Comparison of ENCODE assay signal across 8 cellular contexts in genomic region chr20:32763202-32763999, GRCh38. TPM values are rescaled to one million over a fixed set of nuclear protein-coding genes. Genes with fewer than 3 reads are reported as not detected.
DNase-seq lines count a peak whose midpoint lies in the region; ATAC-seq and TF ChIP-seq lines count a peak whose summit lies in the region.

No MANE protein-coding gene starts in this region.

- no peaks in the 10 kb centered on the region for H3K9me3 ChIP-seq in ES-I3 (ENCODE audit: control insufficient read depth, insufficient read depth, low read length)
- no peaks in the 10 kb centered on the region for H3K9me3 ChIP-seq in colonic mucosa

- DNase-seq in NCI-H146 (lab: John Stamatoyannopoulos, UW) (peak; percentile 76), colonic mucosa (no peak), naive B cell (no peak), C1 segment of cervical spinal cord (lab: John Stamatoyannopoulos, UW) (no peak), Kasumi-1 (lab: John Stamatoyannopoulos, UW) (no peak)

- peak; percentile 57 to 62 for ATAC-seq in naive B cell (ENCODE audit: low read depth in 2 of 2)
- no peak for ATAC-seq in GM18502 (IDR thresholded peaks at IDR 0.05; ENCODE audit: poor library complexity, unreplicated experiment)
- ATAC-seq in HG03460 (IDR thresholded peaks at IDR 0.05; ENCODE audit: unreplicated experiment), result no peak

- H3K36me3 ChIP-seq in ES-I3 (ENCODE audit: insufficient read depth, low read length) (peaks cover 26% of the 10 kb centered on the region), colonic mucosa (no peaks in the 10 kb centered on the region)

- peak overlapping the region in 1 of 6 donors; percentile 34 for H3K27ac Mint-ChIP-seq in naive B cell

- H3K27me3 Mint-ChIP-seq in naive B cell, result peaks cover 3 to 14% (median 7%) of the 10 kb centered on the region in 3 donors

- intact Hi-C loops in colonic mucosa (cut with DNase I), result no loop called here

- H3K4me1 ChIP-seq in ES-I3 (ENCODE audit: insufficient read depth, low read length) (peaks cover 34% of the 10 kb centered on the region), colonic mucosa (peaks cover 5% of the 10 kb centered on the region)

- peak overlapping the region; percentile 96 for H3K9ac ChIP-seq in ES-I3 (ENCODE audit: low read depth, low read length)
- peak overlapping the region; percentile 58 to 86 for H3K9ac ChIP-seq in colonic mucosa (ENCODE audit: low read depth in 2 of 2, low read length in 2 of 2)

- H3K4me1 Mint-ChIP-seq in naive B cell, result peaks cover 12 to 22% (median 21%) of the 10 kb centered on the region in 3 donors

- TF ChIP-seq CTCF in colonic mucosa (IDR thresholded peaks at IDR 0.05), result no peak

- H3K9me3 Mint-ChIP-seq in naive B cell, result no peaks in the 10 kb centered on the region

- no peak overlapping the region for H3K27ac ChIP-seq in colonic mucosa

- no peaks in the 10 kb centered on the region for H3K27me3 ChIP-seq in colonic mucosa

- no peaks in the 10 kb centered on the region for H3K36me3 Mint-ChIP-seq in naive B cell

- H3K4me3 ChIP-seq in colonic mucosa, result peak overlapping the region; percentile 66

- H3K4me3 Mint-ChIP-seq in naive B cell, result peak overlapping the region; percentile 89 to 96 (median 92)

RNA-seq across cellular contexts. Expression of gene DNMT3B, which starts 1.2 kb away (rescaled TPM):
- total RNA-seq in colonic mucosa, result 1 to 10 TPM in 1 of 2 donors, under 1 TPM in 1; 0.80 to 3.3 TPM
- polyA plus RNA-seq in naive B cell (ENCODE audit: low read depth in 6 of 6), result under 1 TPM in 3 of 6 donors, not detected in 3; 0.08 to 0.13 (median 0.10) TPM

RNA-seq across cellular contexts. Expression of gene COMMD7, which starts 20.1 kb away (rescaled TPM):
- total RNA-seq in colonic mucosa, result 10 to 100 TPM; 28.9 to 43.8 TPM
- polyA plus RNA-seq in naive B cell (ENCODE audit: low read depth in 6 of 6), result 10 to 100 TPM; 80.6 to 96.9 (median 85.7) TPM

RNA-seq across cellular contexts. Expression of gene MAPRE1, which starts 56.4 kb away (rescaled TPM):
- 100 to 1,000 TPM in 1 of 2 donors, 10 to 100 TPM in 1; 88.7 to 101 TPM for total RNA-seq in colonic mucosa
- 10 to 100 TPM; 72.1 to 90.6 (median 85.3) TPM for polyA plus RNA-seq in naive B cell (ENCODE audit: low read depth in 6 of 6)

Comparison
In these comparisons a context has a peak if more than half of its experiments do, and no peak if none do; other contexts are left out.
1. ATAC-seq: peak in naive B cell (2 of 2); none in GM18502 (single experiment) and HG03460 (single experiment).